ENCODE assay signal across 1 cellular context in genomic region chr12:48998497-48999353, GRCh38.
A peak's percentile ranks its signal among the peaks of the same experiment; 100 is the strongest.
TF ChIP-seq lines count a peak whose summit lies in the region.

No MANE protein-coding gene starts in this region.

TF ChIP-seq in K562, 482 proteins besides CTCF, POLR2A, EP300 and RAD21 (continues in another document):
- TF ChIP-seq CHD1 (IDR thresholded peaks at IDR 0.05; ENCODE audit: low read length) (no peak), HDAC2 (IDR thresholded peaks at IDR 0.05) (no peak), HNRNPLL (IDR thresholded peaks at IDR 0.05; ENCODE audit: low read depth, low read length, poor library complexity, severe bottlenecking) (no peak), RERE (CRISPR knock-in tag; IDR thresholded peaks at IDR 0.05; ENCODE audit: borderline replicate concordance) (no peak), ELF1 (tag; IDR thresholded peaks at IDR 0.05) (no peak), RBM25 (IDR thresholded peaks at IDR 0.05; ENCODE audit: low read depth, low read length, severe bottlenecking) (no peak), ESRRB (CRISPR knock-in tag; IDR thresholded peaks at IDR 0.05; ENCODE audit: borderline replicate concordance) (no peak), FOXK2 (conservative IDR thresholded peaks at IDR 0.05 in 1 of 2, IDR thresholded peaks at IDR 0.05 in 1 of 2; ENCODE audit: low read depth in 2 of 2) (no peak), ZNF146 (CRISPR knock-in tag; IDR thresholded peaks at IDR 0.05; ENCODE audit: unreplicated experiment) (no peak), RB1 (IDR thresholded peaks at IDR 0.05; ENCODE audit: low read depth) (no peak), MCM3 (IDR thresholded peaks at IDR 0.05) (no peak), SRSF9 (IDR thresholded peaks at IDR 0.05; ENCODE audit: borderline replicate concordance, low read depth, low read length) (no peak), IRF9 (tag; IDR thresholded peaks at IDR 0.05) (no peak), BRD4 (IDR thresholded peaks at IDR 0.05) (no peak), ZNF639 (CRISPR knock-in tag; conservative IDR thresholded peaks at IDR 0.05 in 1 of 2, IDR thresholded peaks at IDR 0.05 in 1 of 2) (no peak), ZNF282 (CRISPR knock-in tag; IDR thresholded peaks at IDR 0.05) (no peak), NBN (IDR thresholded peaks at IDR 0.05; ENCODE audit: low read depth) (no peak), EGR1 (conservative IDR thresholded peaks at IDR 0.05) (peak; percentile 52; the same call in 1 of the 2 replicates), MAFG (tag; conservative IDR thresholded peaks at IDR 0.05) (no peak), MEF2A (IDR thresholded peaks at IDR 0.05; ENCODE audit: control insufficient read depth, low read depth, low read length) (no peak), ZBTB33 (CRISPR knock-in tag; IDR thresholded peaks at IDR 0.05) (peak; percentile 70; the same call in 1 of the 2 replicates), ARID1B (IDR thresholded peaks at IDR 0.05) (no peak), ZBTB7A (IDR thresholded peaks at IDR 0.05; ENCODE audit: borderline replicate concordance, control insufficient read depth, low read depth, low read length) (no peak; the same call in 1 of the 2 replicates), ZSCAN32 (CRISPR knock-in tag; IDR thresholded peaks at IDR 0.05) (no peak), MNT (conservative IDR thresholded peaks at IDR 0.05) (peak in 1 of 2 experiments; percentile 48; a peak in 2 of 4 replicates), NRF1 (conservative IDR thresholded peaks at IDR 0.05 in 1 of 2, IDR thresholded peaks at IDR 0.05 in 1 of 2) (peak; percentile 35 to 48; a peak in 2 of 4 replicates), BACH1 (tag; IDR thresholded peaks at IDR 0.05) (no peak), FIP1L1 (IDR thresholded peaks at IDR 0.05; ENCODE audit: low read depth, low read length, poor library complexity, severe bottlenecking) (no peak), RBM34 (IDR thresholded peaks at IDR 0.05; ENCODE audit: borderline replicate concordance, insufficient read depth, low read length) (no peak), ZNF311 (CRISPR knock-in tag; IDR thresholded peaks at IDR 0.05) (no peak), MEF2D (tag; conservative IDR thresholded peaks at IDR 0.05; ENCODE audit: low read depth) (no peak), CC2D1A (IDR thresholded peaks at IDR 0.05) (no peak), ESRRA (IDR thresholded peaks at IDR 0.05; ENCODE audit: borderline replicate concordance, low read depth) (no peak), NCOA6 (IDR thresholded peaks at IDR 0.05) (0 out of 2 replicates have a peak, but pooled peaks have one; percentile 41), L3MBTL2 (IDR thresholded peaks at IDR 0.05) (peak; percentile 86), HDAC1 (IDR thresholded peaks at IDR 0.05) (0 out of 4 replicates have a peak, but pooled peaks of 1 of the 2 experiments have one; percentile 26), NR1H2 (CRISPR knock-in tag; IDR thresholded peaks at IDR 0.05) (no peak), CEBPB (tag; IDR thresholded peaks at IDR 0.05) (no peak), ZNF24 (IDR thresholded peaks at IDR 0.05) (no peak), VEZF1 (CRISPR knock-in tag; IDR thresholded peaks at IDR 0.05) (peak; percentile 35), FOXP4 (CRISPR knock-in tag; IDR thresholded peaks at IDR 0.05; ENCODE audit: borderline replicate concordance) (no peak), ETV1 (tag; conservative IDR thresholded peaks at IDR 0.05; ENCODE audit: low read depth) (no peak), PHF21A (IDR thresholded peaks at IDR 0.05; ENCODE audit: borderline replicate concordance, low read depth) (no peak), MAZ (CRISPR knock-in tag; conservative IDR thresholded peaks at IDR 0.05 in 1 of 2, IDR thresholded peaks at IDR 0.05 in 1 of 2) (peak in 1 of 2 experiments; percentile 36; a peak in 1 of 4 replicates), BHLHE40 (IDR thresholded peaks at IDR 0.05; ENCODE audit: low read length) (peak; percentile 55), RBFOX2 (IDR thresholded peaks at IDR 0.05; ENCODE audit: low read depth, low read length) (peak; percentile 18; the same call in 1 of the 2 replicates), CREM (IDR thresholded peaks at IDR 0.05; ENCODE audit: low read depth) (0 out of 2 replicates have a peak, but pooled peaks have one; percentile 5), SRF (CRISPR knock-in tag; IDR thresholded peaks at IDR 0.05) (no peak), NCOA2 (IDR thresholded peaks at IDR 0.05; ENCODE audit: partially characterized antibody in 2 of 2) (no peak), SP2 (IDR thresholded peaks at IDR 0.05; ENCODE audit: extremely low read depth, low read depth, low read length, poor library complexity, severe bottlenecking) (no peak)
